Comparison of ENCODE assay signal across 10 cellular contexts in genomic region chr9:94173632-94174031, GRCh38.
DNase-seq lines count a peak whose midpoint lies in the region; ATAC-seq, FAIRE-seq and TF ChIP-seq lines count a peak whose summit lies in the region.
"Had no signal": no experiment of that assay in that cellular context is flagged by ENCODE, and none has a peak within 500 bp of the region (broad histone marks: within the 10 kb centered on the region; RNA-seq: fewer than 3 reads in every experiment).

No MANE protein-coding gene starts in this region.

- no peak overlapping the region for H3K4me3 ChIP-seq in HepG2 (replicated peaks in 1 of 3; ENCODE audit: insufficient read depth in 1 of 3, low read depth in 2 of 3, low read length in 3 of 3)
- H3K4me3 ChIP-seq in right lobe of liver = no peak overlapping the region
- H3K4me3 ChIP-seq in Loucy (ENCODE audit: low read length, poor library complexity, severe bottlenecking) = peak overlapping the region; percentile 6
- no peak overlapping the region for H3K4me3 ChIP-seq in endothelial cell of umbilical vein (replicated peaks in 1 of 3; ENCODE audit: insufficient read depth in 1 of 3, low read depth in 1 of 3, low read length in 3 of 3)
- H3K4me3 ChIP-seq in transverse colon = no peak overlapping the region

- H4K20me1 ChIP-seq in HepG2 (ENCODE audit: insufficient read depth, low read length) = peaks cover 97% of the 10 kb centered on the region
- peaks cover 97% of the 10 kb centered on the region for H4K20me1 ChIP-seq in Loucy (ENCODE audit: insufficient read depth, low read length, poor library complexity, severe bottlenecking)
- H4K20me1 ChIP-seq in endothelial cell of umbilical vein (replicated peaks; ENCODE audit: control insufficient read depth, extremely low read depth, insufficient read depth, low read length) = peaks cover 56% of the 10 kb centered on the region

- DNase-seq in HepG2 (ENCODE audit: low spot score) (no peak), right lobe of liver (no peak), endothelial cell of umbilical vein (ENCODE audit: low read depth, low spot score) (no peak), transverse colon (no peak), SKM-1 (lab: John Stamatoyannopoulos, UW; ENCODE audit: unreplicated experiment) (no peak), NCI-H1105 treated with DMSO at 0.1 percent for 48 hours (lab: John Stamatoyannopoulos, UW) (no peak)
- DNase-seq: NCI-H774 had no signal

- TF ChIP-seq POLR2A in HepG2 (IDR thresholded peaks at IDR 0.05; ENCODE audit: insufficient read depth in 1 of 2, low read depth in 2 of 2, low read length in 2 of 2) = no peak
- TF ChIP-seq POLR2A in right lobe of liver (IDR thresholded peaks at IDR 0.05) = no peak
- no peak for TF ChIP-seq POLR2A in endothelial cell of umbilical vein (IDR thresholded peaks at IDR 0.05; ENCODE audit: low read depth, low read length)
- TF ChIP-seq POLR2A in transverse colon (IDR thresholded peaks at IDR 0.05) = no peak

- intact Hi-C loops in HepG2 (cut with micrococcal nuclease; ENCODE audit: unreplicated experiment) = no loop called here
- intact Hi-C loops in right lobe of liver (cut with DNase I) = no loop called here
- intact Hi-C loops in endothelial cell of umbilical vein (cut with micrococcal nuclease) = loop anchor here (2.0 kb wide), 1 partner anchor 109 kb away; no protein-coding TSS in a partner anchor
- intact Hi-C loops in transverse colon (cut with DNase I; ENCODE audit: low total_unique reads) = no loop called here

- peaks cover 93% of the 10 kb centered on the region for H3K79me2 ChIP-seq in HepG2 (ENCODE audit: insufficient read depth, low read length)
- H3K79me2 ChIP-seq in Loucy (ENCODE audit: insufficient read depth, low read length) = peaks cover 100% of the 10 kb centered on the region
- H3K79me2 ChIP-seq in endothelial cell of umbilical vein (ENCODE audit: control insufficient read depth, insufficient read depth, low read length) = peaks cover 95% of the 10 kb centered on the region

- in situ Hi-C loops in HepG2 (cut with HindIII; ENCODE audit: extremely low pct_ligation_motif_present, low pct_unique_long_range_greater_than_20kb) (no loop called here), transverse colon (cut with MboI; ENCODE audit: low pct_ligation_motif_present in 1 of 4, low pct_unique_long_range_greater_than_20kb in 1 of 4, low sequenced_read_pairs in 3 of 4) (no loop called here)

- ATAC-seq in HepG2 (peak; percentile 33; the same call in 1 of the 3 replicates), right lobe of liver (no peak), HG02981 (IDR thresholded peaks at IDR 0.05; ENCODE audit: unreplicated experiment) (no peak)

- peaks cover 3% of the 10 kb centered on the region for H3K9me1 ChIP-seq in endothelial cell of umbilical vein (replicated peaks; ENCODE audit: control insufficient read depth, extremely low read depth, insufficient read depth, low read length)

- H3K9ac ChIP-seq in HepG2 (ENCODE audit: insufficient read depth, low read depth, low read length) (no peak overlapping the region), Loucy (ENCODE audit: low read depth, low read length, poor library complexity, severe bottlenecking) (no peak overlapping the region), endothelial cell of umbilical vein (replicated peaks; ENCODE audit: extremely low read depth, insufficient read depth, low read length) (no peak overlapping the region)

- H3K36me3 ChIP-seq in HepG2 (replicated peaks in 1 of 2; ENCODE audit: control insufficient read depth in 1 of 2, insufficient read depth in 2 of 2, low read length in 2 of 2) (peaks cover 6 to 24% of the 10 kb centered on the region in 2 experiments; a peak in 4 of 5 replicates), right lobe of liver (peaks cover 0 to 35% (median 11%) of the 10 kb centered on the region in 4 donors), Loucy (ENCODE audit: insufficient read depth, low read length) (peaks cover 34% of the 10 kb centered on the region), endothelial cell of umbilical vein (ENCODE audit: control insufficient read depth in 2 of 2, extremely low read depth in 1 of 2, insufficient read depth in 2 of 2, low read length in 2 of 2) (peaks cover 4 to 15% of the 10 kb centered on the region in 2 experiments), transverse colon (peaks cover 0 to 13% (median 4%) of the 10 kb centered on the region in 4 donors)

- TF ChIP-seq CTCF in HepG2 (CRISPR knock-in tag; IDR thresholded peaks at IDR 0.05) (no peak), right lobe of liver (IDR thresholded peaks at IDR 0.05) (no peak), Loucy (conservative IDR thresholded peaks at IDR 0.05; ENCODE audit: low read length) (no peak), endothelial cell of umbilical vein (IDR thresholded peaks at IDR 0.05; ENCODE audit: extremely low read depth in 1 of 2, insufficient read depth in 1 of 2, low read depth in 1 of 2, low read length in 2 of 2) (no peak), transverse colon (IDR thresholded peaks at IDR 0.05) (no peak)

- POLR2A ChIA-PET in HepG2 (lab: Yijun Ruan, JAX) (interaction anchor here (0.9 kb wide), 1 partner anchor 9 kb away, joined by 3 read pairs; no protein-coding TSS in a partner anchor), endothelial cell of umbilical vein (lab: Charles Lee) (no interaction called here)

- TF ChIP-seq EP300 in HepG2 (IDR thresholded peaks at IDR 0.05; ENCODE audit: low read depth in 2 of 2, low read length in 2 of 2) (no peak), HepG2 (CRISPR knock-in tag; IDR thresholded peaks at IDR 0.05; ENCODE audit: borderline replicate concordance) (no peak), transverse colon (IDR thresholded peaks at IDR 0.05; ENCODE audit: low read depth) (no peak)

- H3K27ac ChIP-seq in HepG2 (ENCODE audit: extremely low read length, insufficient read depth, low read length) = no peak overlapping the region
- H3K27ac ChIP-seq in right lobe of liver = no peak overlapping the region
- no peak overlapping the region for H3K27ac ChIP-seq in endothelial cell of umbilical vein (ENCODE audit: insufficient read depth, low read depth, low read length)
- H3K27ac ChIP-seq in transverse colon = peak overlapping the region in 3 of 4 donors; percentile 13 to 49 (median 22)

- dilution Hi-C loops in endothelial cell of umbilical vein (cut with MboI; ENCODE audit: extremely low pct_ligation_motif_present, low sequenced_read_pairs) = no loop called here

- CTCF ChIA-PET in HepG2 (lab: Yijun Ruan, JAX; ENCODE audit: low intra/inter-chr PET ratio, low total read pairs) = no interaction called here
- CTCF ChIA-PET in endothelial cell of umbilical vein (lab: Charles Lee) = interaction anchor here (1.1 to 2.9 kb wide), 3 partner anchors 107 to 160 kb away, joined by 3 to 9 read pairs (median 7); no protein-coding TSS in a partner anchor

- H3K9me3 ChIP-seq in HepG2 (ENCODE audit: low read length) (no peaks in the 10 kb centered on the region), right lobe of liver (no peaks in the 10 kb centered on the region), Loucy (ENCODE audit: insufficient read depth, low read depth, low read length) (no peaks in the 10 kb centered on the region), endothelial cell of umbilical vein (replicated peaks; ENCODE audit: control insufficient read depth, insufficient read depth, low read length) (no peaks in the 10 kb centered on the region), transverse colon (no peaks in the 10 kb centered on the region)

- no peaks in the 10 kb centered on the region for H3K27me3 ChIP-seq in HepG2 (ENCODE audit: control insufficient read depth in 1 of 2, insufficient read depth in 2 of 2, low read length in 2 of 2)
- H3K27me3 ChIP-seq in right lobe of liver = no peaks in the 10 kb centered on the region
- H3K27me3 ChIP-seq in Loucy (ENCODE audit: insufficient read depth, low read length, poor library complexity, severe bottlenecking) = no peaks in the 10 kb centered on the region
- H3K27me3 ChIP-seq in endothelial cell of umbilical vein (ENCODE audit: control insufficient read depth in 2 of 2, insufficient read depth in 2 of 2, low read length in 2 of 2) = no peaks in the 10 kb centered on the region
- no peaks in the 10 kb centered on the region for H3K27me3 ChIP-seq in transverse colon

- no peak for TF ChIP-seq RAD21 in HepG2 (CRISPR knock-in tag; IDR thresholded peaks at IDR 0.05)

- WGBS in HepG2 (ENCODE audit: low lambda C conversion rate) = 86% methylated on average over 3 of the region's 3 CpGs
- WGBS in right lobe of liver (ENCODE audit: insufficient coverage, low coverage, low lambda C conversion rate, missing lambda C conversion rate) = 65% methylated on average over 3 of the region's 3 CpGs
- 48 to 71% methylated on average over 1 to 3 of the region's 3 CpGs for WGBS in transverse colon (ENCODE audit: low coverage in 1 of 2), 2 donors

- H3K4me2 ChIP-seq in HepG2 (ENCODE audit: low read depth, low read length) (no peak overlapping the region), Loucy (ENCODE audit: low read depth, low read length, poor library complexity, severe bottlenecking) (peak overlapping the region; percentile 88), endothelial cell of umbilical vein (ENCODE audit: insufficient read depth, low read length) (peak overlapping the region; percentile 31)

- H2AFZ ChIP-seq in HepG2 (ENCODE audit: low read length) (no peak overlapping the region), Loucy (ENCODE audit: low read length) (no peak overlapping the region), endothelial cell of umbilical vein (ENCODE audit: low read depth, low read length) (no peak overlapping the region)

- BruUV-seq in HepG2 (replicated peaks; lab: Mats Ljungman, UMichigan) (no TSS peak), endothelial cell of umbilical vein (replicated peaks; lab: Mats Ljungman, UMichigan) (no TSS peak)

- H3F3A ChIP-seq in Loucy (ENCODE audit: low read depth) = peaks cover 10% of the 10 kb centered on the region; the same call in 1 of the 2 replicates

- H3K4me1 ChIP-seq in HepG2 (ENCODE audit: insufficient read depth, low read length) = peaks cover 96% of the 10 kb centered on the region
- H3K4me1 ChIP-seq in right lobe of liver = peaks cover 0 to 61% (median 21%) of the 10 kb centered on the region in 4 donors
- H3K4me1 ChIP-seq in Loucy (ENCODE audit: insufficient read depth, low read length, poor library complexity, severe bottlenecking) = peaks cover 58% of the 10 kb centered on the region
- H3K4me1 ChIP-seq in endothelial cell of umbilical vein (ENCODE audit: control insufficient read depth, extremely low read depth, insufficient read depth, low read length) = peaks cover 61% of the 10 kb centered on the region
- H3K4me1 ChIP-seq in transverse colon = peaks cover 19 to 93% (median 84%) of the 10 kb centered on the region in 4 donors

- no peaks in the 10 kb centered on the region for H3K9me2 ChIP-seq in Loucy (replicated peaks; ENCODE audit: low read depth, low read length)

- no peak for FAIRE-seq in HepG2 (lab: Jason Lieb, UNC)
- FAIRE-seq in endothelial cell of umbilical vein (lab: Jason Lieb, UNC) = no peak
- FAIRE-seq: endometrium had no signal

TF ChIP-seq in HepG2, 621 proteins besides CTCF, POLR2A, EP300 and RAD21 (continues in another document):
- TF ChIP-seq RXRB (CRISPR knock-in tag; IDR thresholded peaks at IDR 0.05; ENCODE audit: borderline replicate concordance) = no peak

TF ChIP-seq in endothelial cell of umbilical vein, 7 proteins besides CTCF, POLR2A, EP300 and RAD21 (continues in another document):
- TF ChIP-seq POLR2AphosphoS5 (IDR thresholded peaks at IDR 0.05; ENCODE audit: insufficient read depth, low read depth, low read length) = no peak

Comparison
In these comparisons a context has a peak if more than half of its experiments do, and no peak if none do; other contexts are left out.
1. H3K27ac ChIP-seq: peak in transverse colon (3 of 4); none in HepG2 (single experiment), right lobe of liver (0 of 3) and endothelial cell of umbilical vein (single experiment).